ENCODE assay signal across 22 cellular contexts in genomic region chr2:204183608-204184007, GRCh38.
"Had no signal": no experiment of that assay in that cellular context is flagged by ENCODE, and none has a peak within 500 bp of the region (broad histone marks: within the 10 kb centered on the region; RNA-seq: fewer than 3 reads in every experiment).

No MANE protein-coding gene starts in this region.

- ATAC-seq: activated CD8-positive, alpha-beta T cell treated with anti-CD3 and anti-CD28 coated beads, Interleukin-2, amount 10 ng/mL, durations not matched to agents 7 days and 5 days; gastroesophageal sphincter; heart left ventricle; natural killer cell; sciatic nerve; stimulated activated memory B cell treated with anti-CD40 and anti-IgM and Interleukin-4, amounts not matched to agents 10 μg/mL and 1 μg/mL and 100 μg/mL, for 72 hours had no signal

- H3K36me3 ChIP-seq: brain microvascular endothelial cell, gastroesophageal sphincter, heart left ventricle, neutrophil, thoracic aorta had no signal

- H3K27ac ChIP-seq: brain microvascular endothelial cell, coronary artery, gastroesophageal sphincter, heart left ventricle, neutrophil, parathyroid adenoma, thoracic aorta had no signal

- H3K27me3 ChIP-seq: brain microvascular endothelial cell, gastroesophageal sphincter had no signal

- H3K4me1 Mint-ChIP-seq: stimulated activated memory B cell treated with anti-CD40 and anti-IgM and Interleukin-4, amounts not matched to agents 10 μg/mL and 1 μg/mL and 100 μg/mL, for 72 hours had no signal

- DNase-seq: activated CD4-positive, alpha-beta T cell treated with anti-CD3 and anti-CD28 coated beads, Interleukin-2, amount 10 ng/mL, durations not matched to agents 7 days and 5 days; activated CD4-positive, CD25-positive, alpha-beta regulatory T cell; activated naive CD4-positive, alpha-beta T cell treated with Interleukin-2 at 50 U/mL for 16 hours; activated naive CD8-positive, alpha-beta T cell treated with anti-CD3 and anti-CD28 coated beads, Interleukin-2, amount 10 ng/mL, durations not matched to agents 7 days and 5 days; activated T-cell treated with anti-CD3 and anti-CD28 coated beads, Interleukin-2, amount 50 U/mL, for 24 hours; brain microvascular endothelial cell; erythroblast; heart left ventricle; mesendoderm; natural killer cell; stimulated activated CD4-positive, alpha-beta T cell treated with anti-CD3 and anti-CD28 coated beads, Interleukin-4, amount 100 ng/mL, for 4 hours had no signal

- H3K9me3 ChIP-seq: gastroesophageal sphincter, heart left ventricle, neutrophil, thoracic aorta had no signal

- H3K4me3 ChIP-seq: coronary artery, gastroesophageal sphincter, heart left ventricle, thoracic aorta had no signal

- H3K9me3 Mint-ChIP-seq: activated CD4-positive, alpha-beta T cell treated with anti-CD3 and anti-CD28 coated beads, Interleukin-2, amount 10 ng/mL, durations not matched to agents 7 days and 5 days; activated naive CD8-positive, alpha-beta T cell treated with anti-CD3 and anti-CD28 coated beads, Interleukin-2, amount 10 ng/mL, durations not matched to agents 7 days and 5 days; activated T-cell treated with anti-CD3 and anti-CD28 coated beads, Interleukin-2, amount 50 U/mL, for 24 hours; activated T-helper 2 cell treated with anti-CD3 and anti-CD28 coated beads, Interferon-gamma antibody, Interleukin-2, Interleukin-4, amounts not matched to agents 10 μg/mL and 5 μg/mL and 100 μg/mL, durations not matched to agents 14 hours and 24 hours and 36 hours; central memory CD8-positive, alpha-beta T cell; natural killer cell; stimulated activated memory B cell treated with anti-CD40 and anti-IgM and Interleukin-4, amounts not matched to agents 10 μg/mL and 1 μg/mL and 100 μg/mL, for 72 hours; T-helper 2 cell treated with Interferon-gamma antibody and Interleukin-4, amounts not matched to agents 5 μg/mL and 100 μg/mL, for 36 hours had no signal

- H3K79me2 ChIP-seq: parathyroid adenoma had no signal

- H2AFZ ChIP-seq: parathyroid adenoma had no signal

- H3K4me3 Mint-ChIP-seq: activated CD4-positive, alpha-beta T cell treated with anti-CD3 and anti-CD28 coated beads, Interleukin-2, amount 10 ng/mL, durations not matched to agents 7 days and 5 days; activated CD8-positive, alpha-beta T cell treated with anti-CD3 and anti-CD28 coated beads, Interleukin-2, amount 10 ng/mL, durations not matched to agents 7 days and 5 days; activated naive CD8-positive, alpha-beta T cell treated with anti-CD3 and anti-CD28 coated beads, Interleukin-2, amount 10 ng/mL, durations not matched to agents 7 days and 5 days; activated T-cell treated with anti-CD3 and anti-CD28 coated beads, Interleukin-2, amount 50 U/mL, for 24 hours; central memory CD8-positive, alpha-beta T cell; natural killer cell; stimulated activated memory B cell treated with anti-CD40 and anti-IgM and Interleukin-4, amounts not matched to agents 10 μg/mL and 1 μg/mL and 100 μg/mL, for 72 hours; T-helper 2 cell treated with Interferon-gamma antibody and Interleukin-4, amounts not matched to agents 5 μg/mL and 100 μg/mL, for 36 hours had no signal

- H3K36me3 Mint-ChIP-seq: activated naive CD8-positive, alpha-beta T cell treated with anti-CD3 and anti-CD28 coated beads, Interleukin-2, amount 10 ng/mL, durations not matched to agents 7 days and 5 days; natural killer cell; stimulated activated memory B cell treated with anti-CD40 and anti-IgM and Interleukin-4, amounts not matched to agents 10 μg/mL and 1 μg/mL and 100 μg/mL, for 72 hours had no signal

- H3K27ac Mint-ChIP-seq: activated CD4-positive, alpha-beta T cell treated with anti-CD3 and anti-CD28 coated beads, Interleukin-2, amount 10 ng/mL, durations not matched to agents 7 days and 5 days; activated CD8-positive, alpha-beta T cell treated with anti-CD3 and anti-CD28 coated beads, Interleukin-2, amount 10 ng/mL, durations not matched to agents 7 days and 5 days; activated naive CD8-positive, alpha-beta T cell treated with anti-CD3 and anti-CD28 coated beads, Interleukin-2, amount 10 ng/mL, durations not matched to agents 7 days and 5 days; activated T-cell treated with anti-CD3 and anti-CD28 coated beads, Interleukin-2, amount 50 U/mL, for 24 hours; activated T-helper 2 cell treated with anti-CD3 and anti-CD28 coated beads, Interferon-gamma antibody, Interleukin-2, Interleukin-4, amounts not matched to agents 10 μg/mL and 5 μg/mL and 100 μg/mL, durations not matched to agents 14 hours and 24 hours and 36 hours; natural killer cell; stimulated activated memory B cell treated with anti-CD40 and anti-IgM and Interleukin-4, amounts not matched to agents 10 μg/mL and 1 μg/mL and 100 μg/mL, for 72 hours; T-helper 2 cell treated with Interferon-gamma antibody and Interleukin-4, amounts not matched to agents 5 μg/mL and 100 μg/mL, for 36 hours had no signal

- H3K4me1 ChIP-seq: gastroesophageal sphincter, heart left ventricle, parathyroid adenoma had no signal
